19 cellular contexts compared by ENCODE assay signal in the genomic region with DNA sequence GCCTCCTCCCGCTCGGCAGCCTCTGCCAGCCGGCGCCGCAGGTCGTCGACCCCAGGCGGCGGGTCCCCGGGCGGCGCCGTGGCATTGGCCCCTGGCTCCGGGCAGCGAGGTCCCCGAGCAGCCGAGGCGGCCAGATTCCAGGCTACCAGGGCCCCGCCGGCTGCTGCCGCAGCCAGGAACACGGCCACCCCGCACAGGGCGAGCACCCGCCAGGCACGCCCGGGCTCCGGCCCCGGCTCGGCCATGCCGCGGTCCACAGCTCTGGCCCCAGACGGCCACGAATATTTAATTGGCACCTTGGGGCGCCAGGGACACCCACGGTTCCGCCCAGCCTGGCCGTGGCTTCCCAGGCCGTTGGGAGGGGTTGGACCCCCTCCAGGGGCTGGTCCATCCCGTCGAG. TPM values are rescaled to one million over a fixed set of nuclear protein-coding genes. Genes with fewer than 3 reads are reported as not detected.
DNase-seq lines count a peak whose midpoint lies in the region; ATAC-seq and TF ChIP-seq lines count a peak whose summit lies in the region.
"Had no signal": no experiment of that assay in that cellular context is flagged by ENCODE, and none has a peak within 500 bp of the region (broad histone marks: within the 10 kb centered on the region; RNA-seq: fewer than 3 reads in every experiment).

A gene with protein sequence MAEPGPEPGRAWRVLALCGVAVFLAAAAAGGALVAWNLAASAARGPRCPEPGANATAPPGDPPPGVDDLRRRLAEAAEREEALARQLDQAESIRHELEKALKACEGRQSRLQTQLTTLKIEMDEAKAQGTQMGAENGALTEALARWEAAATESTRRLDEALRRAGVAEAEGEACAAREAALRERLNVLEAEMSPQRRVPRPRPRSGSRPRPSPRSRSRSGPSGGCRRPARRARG (minus strand): TSS at position 283 of the 400 bp plus-strand sequence. CDS start 38 bp downstream, at position 245.

- H3K9me3 ChIP-seq in spleen, result peaks cover 0 to 9% (median 2%) of the 10 kb centered on the region in 8 donors
- H3K9me3 ChIP-seq: Peyer's patch had no signal

- peaks cover 0 to 22% (median 11%) of the 10 kb centered on the region in 6 donors for H3K36me3 ChIP-seq in spleen
- H3K36me3 ChIP-seq: Peyer's patch had no signal

- H3K4me1 Mint-ChIP-seq in activated naive CD4-positive, alpha-beta T cell treated with anti-CD3 and anti-CD28 coated beads for 36 hours (ENCODE audit: low read depth), result peaks cover 20% of the 10 kb centered on the region
- H3K4me1 Mint-ChIP-seq in endothelial cell (ENCODE audit: unreplicated experiment), result peaks cover 15% of the 10 kb centered on the region

- intact Hi-C loops in activated naive CD4-positive, alpha-beta T cell treated with anti-CD3 and anti-CD28 coated beads for 36 hours (cut with micrococcal nuclease), result no loop called here
- intact Hi-C loops in spleen (cut with DNase I; ENCODE audit: low total_unique reads), result no loop called here

- CTCF ChIA-PET in activated naive CD4-positive, alpha-beta T cell treated with anti-CD3 and anti-CD28 coated beads for 36 hours (lab: Charles Lee), result interaction anchor here (0.6 to 1.9 kb wide), 7 partner anchors 8 to 1435 kb away, joined by 3 to 8 read pairs (median 4); a partner anchor contains a TSS

- DNase-seq in activated naive CD4-positive, alpha-beta T cell treated with anti-CD3 and anti-CD28 coated beads for 36 hours, result no peak
- DNase-seq in activated naive CD4-positive, alpha-beta T cell treated with Interleukin-2 at 50 U/mL for 16 hours, result no peak
- DNase-seq in Jurkat, Clone E6-1 (ENCODE audit: low read depth, low spot score), result no peak
- DNase-seq in endothelial cell (ENCODE audit: low spot score) (no peak), spleen (no peak), GM20000 (ENCODE audit: low spot score) (no peak), NCI-H1105 (lab: John Stamatoyannopoulos, UW) (no peak)
- DNase-seq: activated B cell treated with CpG ODN at 0.5 μM for 24 hours; effector memory CD4-positive, alpha-beta T cell; foreskin fibroblast; H9; KG1; NCI-H1930; NCI-H524 treated with DMSO at 0.1 percent for 48 hours; Peyer's patch; stomach had no signal

- no peak for TF ChIP-seq CTCF in endothelial cell (IDR thresholded peaks at IDR 0.05; ENCODE audit: unreplicated experiment)
- no peak for TF ChIP-seq CTCF in spleen (IDR thresholded peaks at IDR 0.05 in 8 of 11, conservative IDR thresholded peaks at IDR 0.05 in 3 of 11)
- TF ChIP-seq CTCF in GM20000 (IDR thresholded peaks at IDR 0.05; ENCODE audit: extremely low read depth, missing control alignments), result no peak

- no peak for ATAC-seq in GM21515 (IDR thresholded peaks at IDR 0.05; ENCODE audit: unreplicated experiment)

- H3K27me3 Mint-ChIP-seq in activated naive CD4-positive, alpha-beta T cell treated with anti-CD3 and anti-CD28 coated beads for 36 hours (ENCODE audit: low read depth), result no peaks in the 10 kb centered on the region
- peaks cover 8% of the 10 kb centered on the region for H3K27me3 Mint-ChIP-seq in endothelial cell (ENCODE audit: unreplicated experiment)
- H3K27me3 Mint-ChIP-seq: activated B cell treated with CpG ODN at 0.5 μM for 24 hours had no signal

- H3K27me3 ChIP-seq in spleen (replicated peaks in 1 of 7), result peaks cover 0 to 29% (median 0%) of the 10 kb centered on the region in 7 donors
- H3K27me3 ChIP-seq: Peyer's patch had no signal

- peak within 1 kb of the TSS; percentile 43 for H3K4me3 ChIP-seq in Jurkat, Clone E6-1 (ENCODE audit: low read length)
- no peak within 1 kb of the TSS for H3K4me3 ChIP-seq in spleen
- H3K4me3 ChIP-seq: Peyer's patch, stomach had no signal

- H3K36me3 Mint-ChIP-seq in activated naive CD4-positive, alpha-beta T cell treated with anti-CD3 and anti-CD28 coated beads for 36 hours (ENCODE audit: low read depth), result peaks cover 5% of the 10 kb centered on the region
- peaks cover 4% of the 10 kb centered on the region for H3K36me3 Mint-ChIP-seq in endothelial cell (ENCODE audit: low read depth, unreplicated experiment)

- peak within 1 kb of the TSS in 6 of 8 donors; percentile 26 to 64 (median 56) for H3K27ac ChIP-seq in spleen
- H3K27ac ChIP-seq: stomach had no signal

- 53 to 94% (median 62%) methylated on average over 7 to 41 of the region's 41 CpGs for WGBS in spleen, 5 donors

- TF ChIP-seq POLR2A in spleen (IDR thresholded peaks at IDR 0.05), result no peak

- no peaks in the 10 kb centered on the region for H3K9me3 Mint-ChIP-seq in activated naive CD4-positive, alpha-beta T cell treated with anti-CD3 and anti-CD28 coated beads for 36 hours
- no peaks in the 10 kb centered on the region for H3K9me3 Mint-ChIP-seq in endothelial cell (ENCODE audit: unreplicated experiment)
- H3K9me3 Mint-ChIP-seq: activated B cell treated with CpG ODN at 0.5 μM for 24 hours had no signal

- H3K27ac Mint-ChIP-seq in activated naive CD4-positive, alpha-beta T cell treated with anti-CD3 and anti-CD28 coated beads for 36 hours, result peak within 1 kb of the TSS; percentile 28
- H3K27ac Mint-ChIP-seq in endothelial cell (ENCODE audit: unreplicated experiment), result peak within 1 kb of the TSS; percentile 4
- H3K27ac Mint-ChIP-seq: activated B cell treated with CpG ODN at 0.5 μM for 24 hours had no signal

- H3K4me3 Mint-ChIP-seq in activated naive CD4-positive, alpha-beta T cell treated with anti-CD3 and anti-CD28 coated beads for 36 hours, result no peak within 1 kb of the TSS
- H3K4me3 Mint-ChIP-seq in endothelial cell (ENCODE audit: unreplicated experiment), result no peak within 1 kb of the TSS
- H3K4me3 Mint-ChIP-seq: activated B cell treated with CpG ODN at 0.5 μM for 24 hours had no signal

- peaks cover 12 to 52% (median 45%) of the 10 kb centered on the region in 6 donors for H3K4me1 ChIP-seq in spleen

RNA-seq across cellular contexts. Expression of the gene that starts here (rescaled TPM):
- total RNA-seq in activated naive CD4-positive, alpha-beta T cell treated with anti-CD3 and anti-CD28 coated beads for 36 hours, result under 1 TPM; 0.83 to 0.89 TPM
- polyA plus RNA-seq in Jurkat, Clone E6-1 (2012; ENCODE audit: insufficient read depth, insufficient read length), result not detected
- total RNA-seq in endothelial cell (ENCODE audit: unreplicated experiment) (2.7 TPM), spleen (1 to 10 TPM in 6 of 7 donors, not detected in 1; 1.0 to 2.2 (median 1.7) TPM)
- under 1 TPM; 0.13 to 0.18 (median 0.15) TPM for polyA plus RNA-seq in spleen
- total RNA-seq: lower leg skin, Peyer's patch, skeletal muscle tissue, stomach had no signal
- polyA plus RNA-seq: stomach had no signal
